ENCODE assay signal across 8 cellular contexts in genomic region chr5:154405078-154405792, GRCh38. TPM values are rescaled to one million over a fixed set of nuclear protein-coding genes. Genes with fewer than 3 reads are reported as not detected.
A peak's percentile ranks its signal among the peaks of the same experiment; 100 is the strongest.
DNase-seq lines count a peak whose midpoint lies in the region; ATAC-seq and TF ChIP-seq lines count a peak whose summit lies in the region.

No MANE protein-coding gene starts in this region.

- H3K27ac ChIP-seq in AG04450 (ENCODE audit: low read depth, low read length), result no peak overlapping the region

- H3K36me3 Mint-ChIP-seq in central memory CD8-positive, alpha-beta T cell (ENCODE audit: insufficient read depth), result peaks cover 7% of the 10 kb centered on the region

- TF ChIP-seq CTCF in AG04450 (IDR thresholded peaks at IDR 0.05; ENCODE audit: low read depth, low read length), result peak; percentile 88

- CTCF ChIA-PET in AG04450 (lab: Charles Lee), result interaction anchor here (0.6 to 6.1 kb wide), 64 partner anchors 8 to 431 kb away, joined by 3 to 98 read pairs (median 4); partner anchors contain the start of genes FAM114A2, GALNT10 and MFAP3

- DNase-seq in AG04450 (ENCODE audit: low read depth, low spot score) (peak; percentile 43), NCI-H2196 (lab: John Stamatoyannopoulos, UW; ENCODE audit: unreplicated experiment) (peak; percentile 78), kidney tubule cell (ENCODE audit: low spot score) (peak; percentile 78)
- peak; percentile 56 to 60 for DNase-seq in central memory CD8-positive, alpha-beta T cell (ENCODE audit: low spot score in 2 of 2)
- peak; percentile 45 to 69 (median 61) for DNase-seq in stimulated activated CD4-positive, alpha-beta T cell treated with anti-CD3 and anti-CD28 coated beads, Interleukin-1b, Interleukin-23, amount 100 ng/mL, for 24 hours (ENCODE audit: low read depth in 4 of 4, low spot score in 1 of 4)

- no peaks in the 10 kb centered on the region for H3K9me3 ChIP-seq in AG04450 (ENCODE audit: control insufficient read depth, insufficient read depth, low read length)

- POLR2A ChIA-PET in AG04450 (lab: Yijun Ruan, JAX), result interaction anchor here (1.2 to 1.3 kb wide), 3 partner anchors 37 to 333 kb away, joined by 5 to 10 read pairs (median 6); partner anchors contain the start of gene GALNT10

- no peaks in the 10 kb centered on the region for H3K9me3 Mint-ChIP-seq in central memory CD8-positive, alpha-beta T cell

- peak overlapping the region; percentile 45 for H3K4me3 ChIP-seq in AG04450 (ENCODE audit: low read depth, low read length)

- peak overlapping the region; percentile 66 for H3K4me3 Mint-ChIP-seq in central memory CD8-positive, alpha-beta T cell

- H3K27me3 ChIP-seq in AG04450 (ENCODE audit: control insufficient read depth, insufficient read depth, low read length), result no peaks in the 10 kb centered on the region

- ATAC-seq in GM18861 (IDR thresholded peaks at IDR 0.05; ENCODE audit: unreplicated experiment) (peak; percentile 91), HG03095 (IDR thresholded peaks at IDR 0.05; ENCODE audit: unreplicated experiment) (peak; percentile 98)
- ATAC-seq in activated CD4-positive, CD25-positive, alpha-beta regulatory T cell treated with anti-CD3 and anti-CD28 coated beads, Interleukin-2, amount 50 U/mL, for 24 hours, result peak; percentile 90 to 94
- ATAC-seq in central memory CD8-positive, alpha-beta T cell (replicated peaks; ENCODE audit: extremely low read depth, poor library complexity, severe bottlenecking), result peak; percentile 95

- H3K4me1 Mint-ChIP-seq in central memory CD8-positive, alpha-beta T cell, result peaks cover 13% of the 10 kb centered on the region

- no peak overlapping the region for H3K27ac Mint-ChIP-seq in central memory CD8-positive, alpha-beta T cell (ENCODE audit: low read depth)

- H3K27me3 Mint-ChIP-seq in central memory CD8-positive, alpha-beta T cell, result no peaks in the 10 kb centered on the region

RNA-seq across cellular contexts. Expression of gene SAP30L, which starts 40.6 kb away (rescaled TPM):
- 36.5 and 51.9 TPM in 2 replicates for polyA plus RNA-seq in AG04450 (2011; rRNA removed)
- 14.4 and 18.6 TPM in 2 replicates for polyA minus RNA-seq in AG04450 (2011; rRNA and poly(A)+ RNA removed)
